Comparison of ENCODE assay signal across 17 cellular contexts in genomic region chr16:85940214-85940613, GRCh38. TPM values are rescaled to one million over a fixed set of nuclear protein-coding genes. Genes with fewer than 3 reads are reported as not detected.
DNase-seq lines count a peak whose midpoint lies in the region; ATAC-seq, FAIRE-seq and TF ChIP-seq lines count a peak whose summit lies in the region.
"Had no signal": no experiment of that assay in that cellular context is flagged by ENCODE, and none has a peak within 500 bp of the region (broad histone marks: within the 10 kb centered on the region; RNA-seq: fewer than 3 reads in every experiment).

No MANE protein-coding gene starts in this region.

- POLR2A ChIA-PET in activated CD8-positive, alpha-beta T cell treated with anti-CD3 and anti-CD28 coated beads, Interleukin-2, amount 10 ng/mL, durations not matched to agents 7 days and 5 days (lab: Charles Lee): no interaction called here

- peaks cover 37% of the 10 kb centered on the region for H3K4me1 Mint-ChIP-seq in activated CD8-positive, alpha-beta T cell treated with anti-CD3 and anti-CD28 coated beads, Interleukin-2, amount 10 ng/mL, durations not matched to agents 7 days and 5 days (ENCODE audit: low read depth)

- DNase-seq in Caki2 (ENCODE audit: low read depth) (peak; percentile 75), NCI-H2196 treated with DMSO at 0.1 percent for 48 hours (lab: John Stamatoyannopoulos, UW; ENCODE audit: unreplicated experiment) (peak; percentile 6), kidney glomerular epithelial cell (lab: John Stamatoyannopoulos, UW) (peak; percentile 84), renal cortical epithelial cell (ENCODE audit: low read depth) (peak; percentile 98), D721Med (ENCODE audit: insufficient read length, low spot score) (no peak)
- no peak for DNase-seq in activated CD8-positive, alpha-beta T cell treated with anti-CD3 and anti-CD28 coated beads, Interleukin-2, amount 10 ng/mL, durations not matched to agents 7 days and 5 days
- DNase-seq: activated naive CD4-positive, alpha-beta T cell treated with Interleukin-2 at 50 U/mL for 16 hours; activated T-cell treated with anti-CD3 and anti-CD28 coated beads, Interleukin-2, amount 50 U/mL, for 24 hours; BE2C; H7; NCI-H1436 treated with DMSO at 0.1 percent for 48 hours; NCI-H526; stimulated activated CD4-positive, alpha-beta T cell treated with anti-CD3 and anti-CD28 coated beads, Interleukin-4, amount 100 ng/mL, for 1 hour; T-helper 9 cell; transverse colon had no signal

- H3K36me3 Mint-ChIP-seq in activated CD8-positive, alpha-beta T cell treated with anti-CD3 and anti-CD28 coated beads, Interleukin-2, amount 10 ng/mL, durations not matched to agents 7 days and 5 days (ENCODE audit: low read depth): no peaks in the 10 kb centered on the region

- in situ Hi-C loops in Caki2 (cut with HindIII; ENCODE audit: low pct_unique_long_range_greater_than_20kb, low sequenced_read_pairs): no loop called here

- FAIRE-seq in D721Med (lab: Jason Lieb, UNC): no peak

- CTCF ChIA-PET in activated CD8-positive, alpha-beta T cell treated with anti-CD3 and anti-CD28 coated beads, Interleukin-2, amount 10 ng/mL, durations not matched to agents 7 days and 5 days (lab: Charles Lee): interaction anchor here (1.0 to 1.8 kb wide), 2 partner anchors 30 to 119 kb away, joined by 3 to 9 read pairs; no protein-coding TSS in a partner anchor

- H3K4me3 Mint-ChIP-seq in activated CD8-positive, alpha-beta T cell treated with anti-CD3 and anti-CD28 coated beads, Interleukin-2, amount 10 ng/mL, durations not matched to agents 7 days and 5 days: no peak overlapping the region
- H3K4me3 Mint-ChIP-seq: activated T-cell treated with anti-CD3 and anti-CD28 coated beads, Interleukin-2, amount 50 U/mL, for 24 hours had no signal

- H3K9me3 Mint-ChIP-seq in activated CD8-positive, alpha-beta T cell treated with anti-CD3 and anti-CD28 coated beads, Interleukin-2, amount 10 ng/mL, durations not matched to agents 7 days and 5 days (ENCODE audit: insufficient read depth): no peaks in the 10 kb centered on the region

- no peaks in the 10 kb centered on the region for H3K27me3 Mint-ChIP-seq in activated CD8-positive, alpha-beta T cell treated with anti-CD3 and anti-CD28 coated beads, Interleukin-2, amount 10 ng/mL, durations not matched to agents 7 days and 5 days (ENCODE audit: low read depth)
- H3K27me3 Mint-ChIP-seq: activated T-cell treated with anti-CD3 and anti-CD28 coated beads, Interleukin-2, amount 50 U/mL, for 24 hours had no signal

- H3K27ac Mint-ChIP-seq in activated CD8-positive, alpha-beta T cell treated with anti-CD3 and anti-CD28 coated beads, Interleukin-2, amount 10 ng/mL, durations not matched to agents 7 days and 5 days: no peak overlapping the region
- H3K27ac Mint-ChIP-seq: activated T-cell treated with anti-CD3 and anti-CD28 coated beads, Interleukin-2, amount 50 U/mL, for 24 hours had no signal

- no peak for TF ChIP-seq CTCF in D721Med (IDR thresholded peaks at IDR 0.05; ENCODE audit: insufficient read depth, missing control alignments)

- no peak for ATAC-seq in activated CD4-positive, CD25-positive, alpha-beta regulatory T cell treated with anti-CD3 and anti-CD28 coated beads, Interleukin-2, amount 50 U/mL, for 24 hours
- ATAC-seq in activated CD8-positive, alpha-beta T cell treated with anti-CD3 and anti-CD28 coated beads, Interleukin-2, amount 10 ng/mL, durations not matched to agents 7 days and 5 days: no peak

RNA-seq across cellular contexts. Expression of gene IRF8, which starts 41.3 kb away (rescaled TPM):
- total RNA-seq in Caki2 (2014; rRNA removed; shearing (Covaris generic); ENCODE audit: low replicate concordance): 5.4 and 20.0 TPM in 2 replicates
- 1.0 and 1.9 TPM in 2 replicates for total RNA-seq in renal cortical epithelial cell
- total RNA-seq in activated CD8-positive, alpha-beta T cell treated with anti-CD3 and anti-CD28 coated beads, Interleukin-2, amount 10 ng/mL, durations not matched to agents 7 days and 5 days: 10 to 100 TPM; 22.9 to 24.0 TPM
- total RNA-seq: fibroblast of villous mesenchyme had no signal

Comparison
In these comparisons a context has a peak if more than half of its experiments do, and no peak if none do; other contexts are left out.
1. DNase-seq: peak in Caki2 (single experiment), NCI-H2196 treated with DMSO at 0.1 percent for 48 hours (single experiment), kidney glomerular epithelial cell (single experiment) and renal cortical epithelial cell (single experiment); none in D721Med (single experiment) and activated CD8-positive, alpha-beta T cell treated with anti-CD3 and anti-CD28 coated beads, Interleukin-2, amount 10 ng/mL, durations not matched to agents 7 days and 5 days (single experiment).